In genomic region chr10:49388161-49388560, GRCh38 we compare ENCODE assay signal across 32 cellular contexts. TPM values are rescaled to one million over a fixed set of nuclear protein-coding genes. Genes with fewer than 3 reads are reported as not detected.
"Had no signal": no experiment of that assay in that cellular context is flagged by ENCODE, and none has a peak within 500 bp of the region (broad histone marks: within the 10 kb centered on the region; RNA-seq: fewer than 3 reads in every experiment).

No MANE protein-coding gene starts in this region.

- DNase-seq: activated B cell treated with CpG ODN at 0.5 μM for 24 hours; activated CD4-positive, alpha-beta T cell treated with anti-CD3 and anti-CD28 coated beads for 48 hours; activated CD4-positive, alpha-beta T cell treated with anti-CD3 and anti-CD28 coated beads, Interleukin-2, amount 50 U/mL, for 1 hour; activated CD4-positive, alpha-beta T cell treated with anti-CD3 and anti-CD28 coated beads, Interleukin-2, amount 50 U/mL, for 48 hours; activated CD8-positive, alpha-beta memory T cell treated with anti-CD3 and anti-CD28 coated beads for 24 hours; activated CD8-positive, alpha-beta T cell treated with anti-CD3 and anti-CD28 coated beads for 36 hours; activated effector memory CD4-positive, alpha-beta T cell treated with Interleukin-2 at 50 U/mL for 16 hours; activated gamma-delta T cell treated with Interleukin-2 at 50 U/mL for 16 hours; activated naive CD4-positive, alpha-beta T cell treated with anti-CD3 and anti-CD28 coated beads, Interleukin-2, amount 50 U/mL, for 16 hours; activated naive CD4-positive, alpha-beta T cell treated with Interleukin-2 at 50 U/mL for 16 hours; activated T-cell treated with anti-CD3 and anti-CD28 coated beads, Interleukin-2, amount 50 U/mL, for 4 hours; amniotic stem cell; anterior cingulate cortex; brain microvascular endothelial cell; cortex of kidney; dermis blood vessel endothelial cell; effector CD4-positive, alpha-beta T cell; effector memory CD8-positive, alpha-beta T cell; erythroblast; foreskin keratinocyte; gastrocnemius medialis; heart right ventricle; T1000; WERI-Rb-1 had no signal

- H2AFZ ChIP-seq: hepatocyte had no signal

- H3K9me3 ChIP-seq: esophagus muscularis mucosa, gastrocnemius medialis, heart right ventricle had no signal

- H3K27ac ChIP-seq: brain microvascular endothelial cell, esophagus muscularis mucosa, foreskin keratinocyte, gastrocnemius medialis, heart right ventricle, hepatocyte, WERI-Rb-1 had no signal

- H3K4me2 ChIP-seq: hepatocyte had no signal

- H3K4me3 ChIP-seq: esophagus muscularis mucosa, gastrocnemius medialis, heart right ventricle, hepatocyte had no signal

- H3K4me1 ChIP-seq: esophagus muscularis mucosa, foreskin keratinocyte, gastrocnemius medialis, heart right ventricle had no signal

- H3K36me3 ChIP-seq: brain microvascular endothelial cell, esophagus muscularis mucosa, gastrocnemius medialis, heart right ventricle, WERI-Rb-1 had no signal

- H3K79me2 ChIP-seq: hepatocyte had no signal

RNA-seq across cellular contexts. Expression of gene DRGX, which starts 7.7 kb away (rescaled TPM):
- total RNA-seq: activated B cell treated with CpG ODN at 0.5 μM for 24 hours; activated CD8-positive, alpha-beta T cell treated with anti-CD3 and anti-CD28 coated beads for 36 hours; activated T-cell treated with anti-CD3 and anti-CD28 coated beads, Interleukin-2, amount 50 U/mL, for 4 hours; activated T-helper 17 cell treated with anti-CD3 and anti-CD28 coated beads, Interleukin-2, amount 50 U/mL, for 72 hours; astrocyte; bronchial epithelial cell; cardiac septum; cerebellum; dermis blood vessel endothelial cell; esophagus muscularis mucosa; foreskin keratinocyte; gastrocnemius medialis; heart right ventricle; hepatocyte had no signal
- polyA plus RNA-seq: adipose tissue, foreskin keratinocyte, heart right ventricle, hepatocyte had no signal
